Comparison of ENCODE assay signal across 15 cellular contexts in genomic region chr17:16123531-16123930, GRCh38.
"Had no signal": no experiment of that assay in that cellular context is flagged by ENCODE, and none has a peak within 500 bp of the region (broad histone marks: within the 10 kb centered on the region; RNA-seq: fewer than 3 reads in every experiment).

No MANE protein-coding gene starts in this region.

- H3K4me1 ChIP-seq: colonic mucosa, left ventricle myocardium inferior, spleen had no signal

- H3K9me3 ChIP-seq: colonic mucosa, left ventricle myocardium inferior, right lobe of liver, spleen, thoracic aorta had no signal

- H3K4me1 Mint-ChIP-seq: activated B cell treated with CpG ODN at 0.5 μM for 24 hours; activated CD4-positive, alpha-beta T cell treated with anti-CD3 and anti-CD28 coated beads, Interleukin-2, amount 10 ng/mL, durations not matched to agents 7 days and 5 days; nephron had no signal

- H3K27me3 Mint-ChIP-seq: activated B cell treated with CpG ODN at 0.5 μM for 24 hours; activated CD4-positive, alpha-beta T cell treated with anti-CD3 and anti-CD28 coated beads, Interleukin-2, amount 10 ng/mL, durations not matched to agents 7 days and 5 days; progenitor cell of endocrine pancreas had no signal

- DNase-seq: activated B cell treated with CpG ODN at 0.5 μM for 24 hours; activated CD4-positive, alpha-beta T cell treated with anti-CD3 and anti-CD28 coated beads, Interleukin-2, amount 10 ng/mL, durations not matched to agents 7 days and 5 days; activated CD8-positive, alpha-beta memory T cell treated with anti-CD3 and anti-CD28 coated beads, Interleukin-2, amount 50 U/mL, for 48 hours; activated naive CD4-positive, alpha-beta T cell treated with Interleukin-2 at 50 U/mL for 16 hours; caudate nucleus; colonic mucosa; left ventricle myocardium inferior; mesenchymal stem cell; right lobe of liver; spleen had no signal

- ATAC-seq: esophagus mucosa, right lobe of liver had no signal

- H3K27me3 ChIP-seq: colonic mucosa, right lobe of liver, spleen had no signal

- H3K27ac ChIP-seq: colonic mucosa, left ventricle myocardium inferior, right lobe of liver, spleen, thoracic aorta had no signal

- H3K9me3 Mint-ChIP-seq: activated B cell treated with CpG ODN at 0.5 μM for 24 hours; activated CD4-positive, alpha-beta T cell treated with anti-CD3 and anti-CD28 coated beads, Interleukin-2, amount 10 ng/mL, durations not matched to agents 7 days and 5 days; activated T-helper 1 cell treated with anti-CD3 and anti-CD28 coated beads, Interleukin-12 subunit alpha, Interleukin-12 subunit beta, Interleukin-2, Interleukin-4 antibody, amounts not matched to agents 30 ng/mL and 10 ng/mL and 1 ng/mL, durations not matched to agents 14 hours and 24 hours and 36 hours; nephron had no signal

- H3K27ac Mint-ChIP-seq: activated B cell treated with CpG ODN at 0.5 μM for 24 hours; activated CD4-positive, alpha-beta T cell treated with anti-CD3 and anti-CD28 coated beads, Interleukin-2, amount 10 ng/mL, durations not matched to agents 7 days and 5 days; activated T-helper 1 cell treated with anti-CD3 and anti-CD28 coated beads, Interleukin-12 subunit alpha, Interleukin-12 subunit beta, Interleukin-2, Interleukin-4 antibody, amounts not matched to agents 30 ng/mL and 10 ng/mL and 1 ng/mL, durations not matched to agents 14 hours and 24 hours and 36 hours; nephron; progenitor cell of endocrine pancreas had no signal

- H3K4me3 Mint-ChIP-seq: activated B cell treated with CpG ODN at 0.5 μM for 24 hours; activated CD4-positive, alpha-beta T cell treated with anti-CD3 and anti-CD28 coated beads, Interleukin-2, amount 10 ng/mL, durations not matched to agents 7 days and 5 days; activated T-helper 1 cell treated with anti-CD3 and anti-CD28 coated beads, Interleukin-12 subunit alpha, Interleukin-12 subunit beta, Interleukin-2, Interleukin-4 antibody, amounts not matched to agents 30 ng/mL and 10 ng/mL and 1 ng/mL, durations not matched to agents 14 hours and 24 hours and 36 hours; nephron had no signal

- H3K4me3 ChIP-seq: colonic mucosa, left ventricle myocardium inferior, right lobe of liver, spleen, thoracic aorta had no signal
